Comparison of ENCODE assay signal across 24 cellular contexts in genomic region chr6:14757414-14757813, GRCh38.
"Had no signal": no experiment of that assay in that cellular context is flagged by ENCODE, and none has a peak within 500 bp of the region (broad histone marks: within the 10 kb centered on the region; RNA-seq: fewer than 3 reads in every experiment).

No MANE protein-coding gene starts in this region.

- H3K27me3 ChIP-seq: foreskin keratinocyte, tibial nerve, uterus had no signal

- H3K4me3 ChIP-seq: mucosa of descending colon, psoas muscle, tibial nerve, uterus had no signal

- H3K36me3 ChIP-seq: tibial nerve, uterus had no signal

- H3K27ac ChIP-seq: psoas muscle, tibial nerve, uterus had no signal

- H3K27me3 Mint-ChIP-seq: memory B cell; naive B cell; stimulated activated naive B cell treated with anti-CD40 and anti-IgM and Interleukin-4, amounts not matched to agents 10 μg/mL and 1 μg/mL and 100 μg/mL, for 72 hours had no signal

- H3K9me3 Mint-ChIP-seq: activated T-helper 2 cell treated with anti-CD3 and anti-CD28 coated beads, Interferon-gamma antibody, Interleukin-2, Interleukin-4, amounts not matched to agents 10 μg/mL and 5 μg/mL and 100 μg/mL, durations not matched to agents 14 hours and 24 hours and 36 hours; T-helper 2 cell treated with Interferon-gamma antibody and Interleukin-4, amounts not matched to agents 5 μg/mL and 100 μg/mL, for 36 hours had no signal

- H3K4me1 Mint-ChIP-seq: memory B cell had no signal

- DNase-seq: activated CD4-positive, alpha-beta T cell treated with anti-CD3 and anti-CD28 coated beads for 4 hours; activated CD8-positive, alpha-beta memory T cell treated with anti-CD3 and anti-CD28 coated beads for 24 hours; activated naive CD4-positive, alpha-beta T cell treated with Interleukin-2 at 50 U/mL for 16 hours; anterior cingulate cortex; central memory CD4-positive, alpha-beta T cell; foreskin keratinocyte; glutamatergic neuron; hypothalamus; islet precursor cell; mucosa of descending colon; naive B cell; psoas muscle; right cardiac atrium; small intestine; stimulated activated CD4-positive, alpha-beta T cell treated with anti-CD3 and anti-CD28 coated beads, Interleukin-4, amount 100 ng/mL, for 1 hour; stimulated activated naive B cell treated with anti-CD40 and anti-IgM and Interleukin-4, amounts not matched to agents 10 μg/mL and 1 μg/mL and 100 μg/mL, for 72 hours; SW 1271; uterus had no signal

- H3K36me3 Mint-ChIP-seq: brain, memory B cell, naive B cell had no signal

- H3K27ac Mint-ChIP-seq: activated T-helper 2 cell treated with anti-CD3 and anti-CD28 coated beads, Interferon-gamma antibody, Interleukin-2, Interleukin-4, amounts not matched to agents 10 μg/mL and 5 μg/mL and 100 μg/mL, durations not matched to agents 14 hours and 24 hours and 36 hours; memory B cell; T-helper 2 cell treated with Interferon-gamma antibody and Interleukin-4, amounts not matched to agents 5 μg/mL and 100 μg/mL, for 36 hours had no signal

- H3K9me3 ChIP-seq: mucosa of descending colon, psoas muscle, tibial nerve, uterus had no signal

- H3K4me1 ChIP-seq: foreskin keratinocyte, psoas muscle, tibial nerve, uterus had no signal

- H3K4me3 Mint-ChIP-seq: memory B cell; naive B cell; neural crest cell; stimulated activated naive B cell treated with anti-CD40 and anti-IgM and Interleukin-4, amounts not matched to agents 10 μg/mL and 1 μg/mL and 100 μg/mL, for 72 hours; T-helper 2 cell treated with Interferon-gamma antibody and Interleukin-4, amounts not matched to agents 5 μg/mL and 100 μg/mL, for 36 hours had no signal

- ATAC-seq: foreskin keratinocyte; mucosa of descending colon; psoas muscle; stimulated activated naive B cell treated with anti-CD40 and anti-IgM and Interleukin-4, amounts not matched to agents 10 μg/mL and 1 μg/mL and 100 μg/mL, for 72 hours had no signal
